8 cellular contexts compared by ENCODE assay signal in genomic region chr3:196317702-196318467, GRCh38. TPM values are rescaled to one million over a fixed set of nuclear protein-coding genes. Genes with fewer than 3 reads are reported as not detected.
A peak's percentile ranks its signal among the peaks of the same experiment; 100 is the strongest.
DNase-seq lines count a peak whose midpoint lies in the region; ATAC-seq lines count a peak whose summit lies in the region.

DYNLT2B (minus strand) TSS chr3:196318240; CDS start chr3:196318152, 88 bp downstream.

- H3K9me3 Mint-ChIP-seq in effector memory CD8-positive, alpha-beta T cell = no peaks in the 10 kb centered on the region

- peak; percentile 85 for ATAC-seq in GM19467 (IDR thresholded peaks at IDR 0.05; ENCODE audit: unreplicated experiment)
- peak; percentile 86 for ATAC-seq in effector memory CD8-positive, alpha-beta T cell (replicated peaks)

- H3K4me1 Mint-ChIP-seq in effector memory CD8-positive, alpha-beta T cell (ENCODE audit: low read depth in 2 of 2) = peaks cover 11 to 15% of the 10 kb centered on the region in 2 donors

- no peaks in the 10 kb centered on the region for H3K27me3 Mint-ChIP-seq in effector memory CD8-positive, alpha-beta T cell

- H3K4me3 Mint-ChIP-seq in effector memory CD8-positive, alpha-beta T cell = peak within 1 kb of the TSS; percentile 95 to 96

- DNase-seq in CMK (ENCODE audit: low read depth) (peak; percentile 70), HS-5 (ENCODE audit: low read depth) (peak; percentile 56), NK-92 (lab: John Stamatoyannopoulos, UW; ENCODE audit: unreplicated experiment) (peak; percentile 19), mesenteric fat pad (ENCODE audit: low spot score) (peak; percentile 95)
- peak; percentile 70 to 73 for DNase-seq in activated CD8-positive, alpha-beta memory T cell treated with anti-CD3 and anti-CD28 coated beads for 4 hours (ENCODE audit: low read depth in 2 of 2)
- DNase-seq in effector memory CD8-positive, alpha-beta T cell = peak; percentile 82 to 87 (median 83)
- peak; percentile 64 for DNase-seq in stimulated activated CD8-positive, alpha-beta memory T cell treated with anti-CD3 and anti-CD28 coated beads, Interleukin-15, amount 100 ng/mL, for 1 hour (ENCODE audit: low read depth)

- H3K36me3 Mint-ChIP-seq in effector memory CD8-positive, alpha-beta T cell (ENCODE audit: insufficient read depth) = peaks cover 29% of the 10 kb centered on the region

- peak within 1 kb of the TSS; percentile 96 to 98 for H3K27ac Mint-ChIP-seq in effector memory CD8-positive, alpha-beta T cell

RNA-seq across cellular contexts. Expression of gene DYNLT2B, which starts in this region (rescaled TPM):
- 4.0 TPM for total RNA-seq in mesenteric fat pad

Comparison
In these comparisons a context has a peak if more than half of its experiments do, and no peak if none do; other contexts are left out.
1. Peak in every context shown above with its lines: DNase-seq and ATAC-seq.
2. DNase-seq: peak in every context shown above with its lines; median percentile 95 in mesenteric fat pad; 83 in effector memory CD8-positive, alpha-beta T cell; 72 in activated CD8-positive, alpha-beta memory T cell treated with anti-CD3 and anti-CD28 coated beads for 4 hours; 70 in CMK; 64 in stimulated activated CD8-positive, alpha-beta memory T cell treated with anti-CD3 and anti-CD28 coated beads, Interleukin-15, amount 100 ng/mL, for 1 hour; 56 in HS-5; 19 in NK-92.